Comparison of ENCODE assay signal across 1 cellular context in the genomic region with DNA sequence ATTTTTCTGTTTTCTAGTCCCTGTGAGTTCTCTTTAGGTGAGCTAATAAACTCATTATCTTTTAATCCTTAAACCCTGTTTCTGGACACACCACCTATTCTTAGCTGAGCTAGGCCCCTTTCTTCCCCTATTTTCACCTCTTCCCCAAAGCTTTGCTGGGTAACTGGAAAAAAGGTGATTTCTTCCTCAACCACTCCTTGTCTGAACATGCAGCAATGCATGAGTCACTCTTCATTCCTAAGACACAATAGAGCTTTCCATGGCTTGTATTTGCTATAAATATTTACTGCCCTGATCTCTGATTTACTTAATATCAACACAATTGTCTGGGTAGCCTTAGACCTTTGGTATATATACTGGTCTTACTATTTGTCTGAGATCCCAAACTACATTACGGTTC.
A peak's percentile ranks its signal among the peaks of the same experiment; 100 is the strongest.
TF ChIP-seq lines count a peak whose summit lies in the region.

No MANE protein-coding gene starts in this region.

TF ChIP-seq in HCT116, 20 proteins besides CTCF, POLR2A, EP300 and RAD21 (continued from another document):
- TF ChIP-seq, protein P1, sequence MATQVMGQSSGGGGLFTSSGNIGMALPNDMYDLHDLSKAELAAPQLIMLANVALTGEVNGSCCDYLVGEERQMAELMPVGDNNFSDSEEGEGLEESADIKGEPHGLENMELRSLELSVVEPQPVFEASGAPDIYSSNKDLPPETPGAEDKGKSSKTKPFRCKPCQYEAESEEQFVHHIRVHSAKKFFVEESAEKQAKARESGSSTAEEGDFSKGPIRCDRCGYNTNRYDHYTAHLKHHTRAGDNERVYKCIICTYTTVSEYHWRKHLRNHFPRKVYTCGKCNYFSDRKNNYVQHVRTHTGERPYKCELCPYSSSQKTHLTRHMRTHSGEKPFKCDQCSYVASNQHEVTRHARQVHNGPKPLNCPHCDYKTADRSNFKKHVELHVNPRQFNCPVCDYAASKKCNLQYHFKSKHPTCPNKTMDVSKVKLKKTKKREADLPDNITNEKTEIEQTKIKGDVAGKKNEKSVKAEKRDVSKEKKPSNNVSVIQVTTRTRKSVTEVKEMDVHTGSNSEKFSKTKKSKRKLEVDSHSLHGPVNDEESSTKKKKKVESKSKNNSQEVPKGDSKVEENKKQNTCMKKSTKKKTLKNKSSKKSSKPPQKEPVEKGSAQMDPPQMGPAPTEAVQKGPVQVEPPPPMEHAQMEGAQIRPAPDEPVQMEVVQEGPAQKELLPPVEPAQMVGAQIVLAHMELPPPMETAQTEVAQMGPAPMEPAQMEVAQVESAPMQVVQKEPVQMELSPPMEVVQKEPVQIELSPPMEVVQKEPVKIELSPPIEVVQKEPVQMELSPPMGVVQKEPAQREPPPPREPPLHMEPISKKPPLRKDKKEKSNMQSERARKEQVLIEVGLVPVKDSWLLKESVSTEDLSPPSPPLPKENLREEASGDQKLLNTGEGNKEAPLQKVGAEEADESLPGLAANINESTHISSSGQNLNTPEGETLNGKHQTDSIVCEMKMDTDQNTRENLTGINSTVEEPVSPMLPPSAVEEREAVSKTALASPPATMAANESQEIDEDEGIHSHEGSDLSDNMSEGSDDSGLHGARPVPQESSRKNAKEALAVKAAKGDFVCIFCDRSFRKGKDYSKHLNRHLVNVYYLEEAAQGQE (IDR thresholded peaks at IDR 0.05; ENCODE audit: low read depth): no peak
- no peak for TF ChIP-seq ELF1 (IDR thresholded peaks at IDR 0.05; ENCODE audit: borderline replicate concordance, low read depth)
- TF ChIP-seq, protein P2, sequence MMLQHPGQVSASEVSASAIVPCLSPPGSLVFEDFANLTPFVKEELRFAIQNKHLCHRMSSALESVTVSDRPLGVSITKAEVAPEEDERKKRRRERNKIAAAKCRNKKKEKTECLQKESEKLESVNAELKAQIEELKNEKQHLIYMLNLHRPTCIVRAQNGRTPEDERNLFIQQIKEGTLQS (IDR thresholded peaks at IDR 0.05): no peak
- peak; percentile 83 for TF ChIP-seq JUND (IDR thresholded peaks at IDR 0.05)
- no peak for TF ChIP-seq ZFX (IDR thresholded peaks at IDR 0.05)
TF ChIP-seq in HCT116: peak in this region for 8.
